8 cellular contexts compared by ENCODE assay signal in genomic region chr6:51959744-51960383, GRCh38.
DNase-seq lines count a peak whose midpoint lies in the region; ATAC-seq and TF ChIP-seq lines count a peak whose summit lies in the region.

No MANE protein-coding gene starts in this region.

- CTCF ChIA-PET in PC-3 (lab: Charles Lee): interaction anchor here (0.6 to 1.4 kb wide), 8 partner anchors 9 to 574 kb away, joined by 3 to 8 read pairs (median 4); no protein-coding TSS in a partner anchor

- H3K4me2 ChIP-seq in PC-3 (ENCODE audit: low read length): no peak overlapping the region

- H3K4me3 ChIP-seq in PC-3 (ENCODE audit: low read length): no peak overlapping the region
- no peak overlapping the region for H3K4me3 ChIP-seq in breast epithelium

- ATAC-seq in GM21576 (IDR thresholded peaks at IDR 0.05; ENCODE audit: unreplicated experiment) (peak; percentile 79), PC-3 (peak; percentile 93)

- no peak overlapping the region for H3K9ac ChIP-seq in PC-3 (ENCODE audit: low read length)

- no peaks in the 10 kb centered on the region for H3K9me2 ChIP-seq in PC-3 (replicated peaks; ENCODE audit: low read length)

- no peak overlapping the region for H2AFZ ChIP-seq in PC-3 (ENCODE audit: low read length)

- H3K79me2 ChIP-seq in PC-3 (ENCODE audit: low read length): no peaks in the 10 kb centered on the region

- intact Hi-C loops in PC-3 (cut with micrococcal nuclease): loop anchor here (1.0 to 5.0 kb wide), 3 partner anchors 61 to 1143 kb away; partner anchors contain the start of gene TFAP2B
- intact Hi-C loops in breast epithelium (cut with DNase I; ENCODE audit: low total_unique reads): loop anchor here (5.0 kb wide), 1 partner anchor 1143 kb away; the partner anchor contains the start of gene TFAP2B

- H3K27me3 ChIP-seq in PC-3 (ENCODE audit: low read length): no peaks in the 10 kb centered on the region
- no peaks in the 10 kb centered on the region for H3K27me3 ChIP-seq in breast epithelium

- 0 out of 2 replicates have a peak, but pooled peaks cover 3% of the 10 kb centered on the region for H3K4me1 ChIP-seq in PC-3 (ENCODE audit: insufficient read depth, low read length)
- H3K4me1 ChIP-seq in breast epithelium: no peaks in the 10 kb centered on the region

- H3K27ac ChIP-seq in PC-3 (ENCODE audit: low read length) (no peak overlapping the region), breast epithelium (no peak overlapping the region)

- POLR2A ChIA-PET in PC-3 (lab: Charles Lee; ENCODE audit: unreplicated experiment): no interaction called here

- BruUV-seq in PC-3 (replicated peaks; lab: Mats Ljungman, UMichigan): no TSS peak

- peak; percentile 96 for TF ChIP-seq CTCF in PC-3 (conservative IDR thresholded peaks at IDR 0.05; ENCODE audit: low read depth, low read length)
- TF ChIP-seq CTCF in breast epithelium (IDR thresholded peaks at IDR 0.05): peak in 2 of 3 donors; percentile 66 to 73

- DNase-seq in SIG-M5 treated with dmso at 0.1 percent for 504 hours (lab: John Stamatoyannopoulos, UW; ENCODE audit: unreplicated experiment) (peak; percentile 35), SIG-M5 (lab: John Stamatoyannopoulos, UW) (no peak), KBM-7 (peak; percentile 67), PC-3 (peak; percentile 91), breast epithelium (ENCODE audit: low spot score in 2 of 2) (peak; percentile 60 to 79), kidney glomerular epithelial cell (lab: John Stamatoyannopoulos, UW) (peak; percentile 82)
- peak; percentile 4 to 8 for DNase-seq in stimulated activated CD8-positive, alpha-beta memory T cell treated with anti-CD3 and anti-CD28 coated beads, Interleukin-15, amount 100 ng/mL, for 48 hours (ENCODE audit: low read depth in 2 of 2)

- H3K36me3 ChIP-seq in PC-3 (ENCODE audit: low read depth, low read length) (no peaks in the 10 kb centered on the region), breast epithelium (no peaks in the 10 kb centered on the region)

- H3K9me3 ChIP-seq in PC-3 (ENCODE audit: low read length): no peaks in the 10 kb centered on the region
- no peaks in the 10 kb centered on the region for H3K9me3 ChIP-seq in breast epithelium

- TF ChIP-seq POLR2A in breast epithelium (IDR thresholded peaks at IDR 0.05): no peak

- no peaks in the 10 kb centered on the region for H4K20me1 ChIP-seq in PC-3 (ENCODE audit: low read length)

- in situ Hi-C loops in KBM-7 (cut with MboI; ENCODE audit: low pct_unique_long_range_greater_than_20kb, low sequenced_read_pairs): loop anchor here (25.0 kb wide), 1 partner anchor 98 kb away; no protein-coding TSS in a partner anchor

- H3F3A ChIP-seq in PC-3 (ENCODE audit: low read length, unreplicated experiment): no peaks in the 10 kb centered on the region
